1 cellular context compared by ENCODE assay signal in genomic region chr1:7616076-7616833, GRCh38.
TF ChIP-seq lines count a peak whose summit lies in the region.

No MANE protein-coding gene starts in this region.

TF ChIP-seq in K562, 482 proteins besides CTCF, POLR2A, EP300 and RAD21 (continued from another document):
- TF ChIP-seq AFF4 (CRISPR knock-in tag; IDR thresholded peaks at IDR 0.05) (0 out of 2 replicates have a peak, but pooled peaks have one; percentile 37), RCOR1 (IDR thresholded peaks at IDR 0.05; ENCODE audit: borderline replicate concordance in 1 of 2, low read depth in 2 of 2, low read length in 2 of 2) (0 out of 4 replicates have a peak, but pooled peaks of 1 of the 2 experiments have one; percentile 42), ZNF740 (CRISPR knock-in tag; IDR thresholded peaks at IDR 0.05) (peak; percentile 47; the same call in 1 of the 2 replicates), ZNF740 (tag; IDR thresholded peaks at IDR 0.05) (no peak), HDAC2 (IDR thresholded peaks at IDR 0.05) (peak; percentile 27; the same call in 1 of the 2 replicates), ZBTB11 (CRISPR knock-in tag; IDR thresholded peaks at IDR 0.05) (0 out of 6 replicates have a peak, but pooled peaks of 1 of the 3 experiments have one; percentile 25), DMBX1 (CRISPR knock-in tag; IDR thresholded peaks at IDR 0.05; ENCODE audit: borderline replicate concordance) (peak; percentile 78; the same call in 1 of the 2 replicates), TSC22D4 (tag; IDR thresholded peaks at IDR 0.05) (no peak), REST (CRISPR knock-in tag; IDR thresholded peaks at IDR 0.05; ENCODE audit: low read depth) (peak; percentile 98), EHMT2 (IDR thresholded peaks at IDR 0.05) (peak; percentile 98), NFATC3 (IDR thresholded peaks at IDR 0.05) (no peak), ZNF507 (tag; conservative IDR thresholded peaks at IDR 0.05) (no peak), SMAD3 (CRISPR knock-in tag; conservative IDR thresholded peaks at IDR 0.05) (0 out of 2 replicates have a peak, but pooled peaks have one; percentile 24), MTA3 (IDR thresholded peaks at IDR 0.05; ENCODE audit: borderline replicate concordance) (no peak), ZNF395 (CRISPR knock-in tag; IDR thresholded peaks at IDR 0.05) (0 out of 2 replicates have a peak, but pooled peaks have one; percentile 42), NCOA1 (IDR thresholded peaks at IDR 0.05; ENCODE audit: low read depth) (0 out of 2 replicates have a peak, but pooled peaks have one; percentile 46), PRMT5 (CRISPR knock-in tag; IDR thresholded peaks at IDR 0.05) (peak; percentile 89), VEZF1 (CRISPR knock-in tag; IDR thresholded peaks at IDR 0.05) (peak; percentile 22; the same call in 1 of the 2 replicates), MCM5 (IDR thresholded peaks at IDR 0.05; ENCODE audit: low read depth) (no peak), ZNF644 (tag; IDR thresholded peaks at IDR 0.05; ENCODE audit: low read depth) (0 out of 2 replicates have a peak, but pooled peaks have one; percentile 38), MIER1 (IDR thresholded peaks at IDR 0.05; ENCODE audit: low read depth) (peak; percentile 97), AFF1 (IDR thresholded peaks at IDR 0.05; ENCODE audit: low read depth in 1 of 2, partially characterized antibody in 2 of 2) (peak in 1 of 2 experiments; percentile 85), SRSF1 (IDR thresholded peaks at IDR 0.05; ENCODE audit: low read depth, low read length) (no peak), TFAP4 (CRISPR knock-in tag; IDR thresholded peaks at IDR 0.05; ENCODE audit: borderline replicate concordance) (0 out of 2 replicates have a peak, but pooled peaks have one; percentile 15), MLLT1 (IDR thresholded peaks at IDR 0.05) (no peak), ZNF324 (CRISPR knock-in tag; IDR thresholded peaks at IDR 0.05) (no peak), ARHGAP35 (IDR thresholded peaks at IDR 0.05; ENCODE audit: partially characterized antibody) (no peak)
